9 cellular contexts compared by ENCODE assay signal in the genomic region with DNA sequence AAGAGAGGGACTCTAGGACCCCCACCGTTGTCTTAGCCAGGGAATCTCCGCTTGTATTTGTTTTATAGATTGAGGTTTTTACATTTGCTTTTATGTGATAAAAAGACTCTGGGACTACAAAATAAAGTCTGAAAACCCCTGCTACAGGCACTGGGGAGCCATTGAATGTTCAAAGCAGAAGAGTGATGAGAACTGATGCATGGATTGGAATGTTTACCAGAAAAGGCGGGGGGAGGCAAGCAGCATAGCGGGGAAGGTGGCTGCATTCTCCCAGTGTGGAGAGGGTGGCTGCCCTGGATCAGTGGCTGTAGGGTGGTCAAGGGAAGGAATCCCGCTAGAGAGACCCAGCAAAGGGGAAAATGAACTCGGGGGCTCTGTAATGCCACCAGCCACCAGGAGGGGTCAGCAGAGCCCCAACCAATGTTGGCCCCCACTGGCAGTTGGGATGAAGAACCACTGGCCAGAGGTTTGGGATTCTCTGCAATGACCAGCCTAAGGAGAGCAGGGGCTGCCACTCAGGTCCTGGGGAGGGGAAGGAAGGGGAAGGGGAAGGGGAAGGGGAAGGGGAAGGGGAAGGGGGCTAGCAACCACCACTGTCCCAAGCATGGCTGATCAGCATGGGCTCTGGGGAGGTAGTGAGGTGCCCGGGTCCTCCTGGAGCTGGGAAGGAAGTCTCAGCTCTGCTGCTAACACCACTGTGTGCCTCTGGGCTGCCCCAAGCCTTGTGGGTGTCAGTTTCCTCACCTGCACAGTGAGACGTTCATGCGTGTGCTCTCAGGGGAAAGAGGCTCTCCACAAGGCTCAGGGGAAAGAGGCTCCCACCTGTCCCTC. TPM values are rescaled to one million over a fixed set of nuclear protein-coding genes. Genes with fewer than 3 reads are reported as not detected.
A peak's percentile ranks its signal among the peaks of the same experiment; 100 is the strongest.
DNase-seq lines count a peak whose midpoint lies in the region; ATAC-seq, FAIRE-seq and TF ChIP-seq lines count a peak whose summit lies in the region.
"Had no signal": no experiment of that assay in that cellular context is flagged by ENCODE, and none has a peak within 500 bp of the region (broad histone marks: within the 10 kb centered on the region; RNA-seq: fewer than 3 reads in every experiment).

No MANE protein-coding gene starts in this region.

- WGBS in A549 (ENCODE audit: missing lambda C conversion rate) = 33% methylated on average over 8 of the region's 9 CpGs

- H3K27ac ChIP-seq in A549 (peak overlapping the region in 1 of 2 experiments; percentile 91; a peak in 3 of 6 replicates), uterus (no peak overlapping the region)

- DNase-seq in A549 (ENCODE audit: low read depth in 1 of 2, low spot score in 1 of 2) (peak; percentile 30 to 74), GM12865 (ENCODE audit: low read depth) (peak; percentile 40), NT2/D1 (ENCODE audit: low read depth, low spot score) (peak; percentile 54), fibroblast of the aortic adventitia (ENCODE audit: low read depth) (peak; percentile 52), osteocyte (ENCODE audit: extremely low spot score, unreplicated experiment) (peak; percentile 91), uterus (peak; percentile 65 to 74)
- DNase-seq in activated T-cell treated with anti-CD3 and anti-CD28 coated beads, Interleukin-2, amount 50 U/mL, for 48 hours = peak; percentile 79 to 81

- H3K27me3 ChIP-seq in NT2/D1 (ENCODE audit: insufficient read depth, insufficient read length) = no peaks in the 10 kb centered on the region
- no peaks in the 10 kb centered on the region for H3K27me3 ChIP-seq in uterus

- no peaks in the 10 kb centered on the region for H3K9me3 Mint-ChIP-seq in osteocyte (ENCODE audit: unreplicated experiment)

- H3K27ac Mint-ChIP-seq in osteocyte (ENCODE audit: unreplicated experiment) = no peak overlapping the region

- peaks cover 29% of the 10 kb centered on the region for H3K4me1 Mint-ChIP-seq in osteocyte (ENCODE audit: unreplicated experiment)

- peak; percentile 49 to 66; a peak in 5 of 6 replicates for ATAC-seq in A549
- ATAC-seq in HG02571 (IDR thresholded peaks at IDR 0.05; ENCODE audit: unreplicated experiment) = no peak

- TF ChIP-seq CTCF in A549 (IDR thresholded peaks at IDR 0.05) (peak; percentile 76), GM12865 (IDR thresholded peaks at IDR 0.05; ENCODE audit: insufficient read depth, low read depth, low read length, missing control alignments) (peak; percentile 95), fibroblast of the aortic adventitia (IDR thresholded peaks at IDR 0.05; ENCODE audit: insufficient read depth, low read length) (peak; percentile 91), osteocyte (IDR thresholded peaks at IDR 0.05) (peak; percentile 82), uterus (IDR thresholded peaks at IDR 0.05) (peak; percentile 87 to 99 (median 97))

- CTCF ChIA-PET in A549 (lab: Yijun Ruan, JAX) = interaction anchor here (0.6 to 11.2 kb wide), 34 partner anchors 9 to 399 kb away, joined by 3 to 183 read pairs (median 5); a partner anchor contains a TSS

- H3K4me3 ChIP-seq in A549 = no peak overlapping the region
- H3K4me3 ChIP-seq in GM12865 (ENCODE audit: low read depth, low read length) = no peak overlapping the region
- no peak overlapping the region for H3K4me3 ChIP-seq in NT2/D1 (ENCODE audit: insufficient read length, low read depth)
- H3K4me3 ChIP-seq in fibroblast of the aortic adventitia (ENCODE audit: low read depth, low read length) = no peak overlapping the region
- no peak overlapping the region for H3K4me3 ChIP-seq in uterus
- H3K4me3 ChIP-seq: HAP-1 had no signal

- no peak for TF ChIP-seq EP300 in A549 (IDR thresholded peaks at IDR 0.05)

- H3K27me3 Mint-ChIP-seq in osteocyte (ENCODE audit: unreplicated experiment) = no peaks in the 10 kb centered on the region

- H3K36me3 Mint-ChIP-seq in osteocyte (ENCODE audit: unreplicated experiment) = no peaks in the 10 kb centered on the region

- H3K9ac ChIP-seq in NT2/D1 (ENCODE audit: insufficient read length, low read depth) = no peak overlapping the region

- FAIRE-seq in A549 (lab: Jason Lieb, UNC) = no peak

- no peak overlapping the region for H3K4me2 ChIP-seq in A549

- H3K4me1 ChIP-seq in A549 (peaks cover 33% of the 10 kb centered on the region), NT2/D1 (ENCODE audit: insufficient read depth, insufficient read length) (peaks cover 30% of the 10 kb centered on the region), uterus (peaks cover 0 to 1% of the 10 kb centered on the region in 2 donors)
- H3K4me1 ChIP-seq: HAP-1 had no signal

- H3K9me3 ChIP-seq in A549 (no peaks in the 10 kb centered on the region), NT2/D1 (ENCODE audit: insufficient read depth, low read length) (no peaks in the 10 kb centered on the region), uterus (no peaks in the 10 kb centered on the region)
- H3K9me3 ChIP-seq: HAP-1 had no signal

- H3K36me3 ChIP-seq in NT2/D1 (ENCODE audit: insufficient read depth, insufficient read length, low read length) (no peaks in the 10 kb centered on the region), uterus (no peaks in the 10 kb centered on the region)
- H3K36me3 ChIP-seq: HAP-1 had no signal

- POLR2A ChIA-PET in A549 (lab: Yijun Ruan, JAX) = interaction anchor here (1.0 to 4.4 kb wide), 3 partner anchors 37 to 81 kb away, joined by 3 to 25 read pairs (median 4); no protein-coding TSS in a partner anchor

- TF ChIP-seq RAD21 in A549 (conservative IDR thresholded peaks at IDR 0.05 in 1 of 2, IDR thresholded peaks at IDR 0.05 in 1 of 2) = peak; percentile 95 to 96

- no peak overlapping the region for H3K4me3 Mint-ChIP-seq in osteocyte (ENCODE audit: unreplicated experiment)

- intact Hi-C loops in uterus (cut with DNase I; ENCODE audit: low total_unique reads) = loop anchor here (2.0 kb wide), 1 partner anchor 49 kb away; no protein-coding TSS in a partner anchor

- TF ChIP-seq POLR2A in A549 (IDR thresholded peaks at IDR 0.05; ENCODE audit: low read length) (no peak), uterus (IDR thresholded peaks at IDR 0.05) (no peak)

TF ChIP-seq in A549, 52 proteins besides CTCF, POLR2A, EP300 and RAD21:
- no peak for TF ChIP-seq HOXB5 (CRISPR knock-in tag; IDR thresholded peaks at IDR 0.05)
- TF ChIP-seq, protein P1, sequence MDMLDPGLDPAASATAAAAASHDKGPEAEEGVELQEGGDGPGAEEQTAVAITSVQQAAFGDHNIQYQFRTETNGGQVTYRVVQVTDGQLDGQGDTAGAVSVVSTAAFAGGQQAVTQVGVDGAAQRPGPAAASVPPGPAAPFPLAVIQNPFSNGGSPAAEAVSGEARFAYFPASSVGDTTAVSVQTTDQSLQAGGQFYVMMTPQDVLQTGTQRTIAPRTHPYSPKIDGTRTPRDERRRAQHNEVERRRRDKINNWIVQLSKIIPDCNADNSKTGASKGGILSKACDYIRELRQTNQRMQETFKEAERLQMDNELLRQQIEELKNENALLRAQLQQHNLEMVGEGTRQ (IDR thresholded peaks at IDR 0.05) = no peak
- no peak for TF ChIP-seq ZNF302 (CRISPR knock-in tag; IDR thresholded peaks at IDR 0.05)
- TF ChIP-seq, protein P2, sequence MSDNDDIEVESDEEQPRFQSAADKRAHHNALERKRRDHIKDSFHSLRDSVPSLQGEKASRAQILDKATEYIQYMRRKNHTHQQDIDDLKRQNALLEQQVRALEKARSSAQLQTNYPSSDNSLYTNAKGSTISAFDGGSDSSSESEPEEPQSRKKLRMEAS (IDR thresholded peaks at IDR 0.05) = no peak
- TF ChIP-seq EHMT2 (IDR thresholded peaks at IDR 0.05; ENCODE audit: low read depth) = no peak
- no peak for TF ChIP-seq ZC3H11A (IDR thresholded peaks at IDR 0.05)
- TF ChIP-seq SMC3 (IDR thresholded peaks at IDR 0.05) = peak; percentile 96
- no peak for TF ChIP-seq BHLHE40 (IDR thresholded peaks at IDR 0.05; ENCODE audit: low read depth, low read length)

RNA-seq across cellular contexts. Expression of a gene that starts 19.2 kb away (rescaled TPM):
- polyA plus RNA-seq in A549 (2011; rRNA removed) (47.6 and 62.9 TPM in 2 replicates), A549 (2017; fragmentation: RNase III; extraction: RNeasy Plus Mini Kit Qiagen cat#74134 plus additional on column Dnase treatment) (37.3 to 38.5 TPM (median 38.3 TPM) in 3 replicates)
- polyA plus RNA-seq in A549 (2012; cell fraction: cytosol; rRNA removed) = 50.9 and 68.0 TPM in 2 replicates
- 62.3 and 63.1 TPM in 2 replicates for polyA plus RNA-seq in A549 (2012; cell fraction: nucleus; rRNA removed)
- 78.5 and 82.1 TPM in 2 replicates for polyA minus RNA-seq in A549 (2011; rRNA and poly(A)+ RNA removed)
- total RNA-seq in fibroblast of the aortic adventitia (ENCODE audit: low replicate concordance) (33.3 and 59.8 TPM in 2 replicates), osteocyte (53.4 and 57.0 TPM in 2 replicates), uterus (10 to 100 TPM; 48.4 to 72.1 (median 61.9) TPM)

RNA-seq across cellular contexts. Expression of a gene that starts 40.0 kb away (rescaled TPM):
- polyA plus RNA-seq in A549 (2011; rRNA removed) = 1.4 and 1.5 TPM in 2 replicates
- 2.4 and 3.5 TPM in 2 replicates for polyA plus RNA-seq in A549 (2012; cell fraction: cytosol; rRNA removed)
- 15.3 and 19.1 TPM in 2 replicates for polyA plus RNA-seq in A549 (2012; cell fraction: nucleus; rRNA removed)
- polyA plus RNA-seq in A549 (2017; fragmentation: RNase III; extraction: RNeasy Plus Mini Kit Qiagen cat#74134 plus additional on column Dnase treatment) = 8.1 to 11.1 TPM (median 10.4 TPM) in 3 replicates
- 0.95 and 1.4 TPM in 2 replicates for polyA minus RNA-seq in A549 (2011; rRNA and poly(A)+ RNA removed)
- 101 and 133 TPM in 2 replicates for total RNA-seq in fibroblast of the aortic adventitia (ENCODE audit: low replicate concordance)
- total RNA-seq in osteocyte = 89.2 and 90.7 TPM in 2 replicates
- total RNA-seq in uterus = 100 to 1,000 TPM in 3 of 4 donors, 10 to 100 TPM in 1; 76.5 to 292 (median 177) TPM

RNA-seq across cellular contexts. Expression of a gene that starts 46.3 kb away (rescaled TPM):
- not detected in 2 replicates for polyA plus RNA-seq in A549 (2011; rRNA removed)
- not detected in 2 replicates for polyA plus RNA-seq in A549 (2012; cell fraction: cytosol; rRNA removed)
- polyA plus RNA-seq in A549 (2012; cell fraction: nucleus; rRNA removed) = 0.04 and 0.07 TPM in 2 replicates
- polyA plus RNA-seq in A549 (2017; fragmentation: RNase III; extraction: RNeasy Plus Mini Kit Qiagen cat#74134 plus additional on column Dnase treatment) = not detected in 3 replicates
- not detected in 2 replicates for polyA minus RNA-seq in A549 (2011; rRNA and poly(A)+ RNA removed)
- 0.18 TPM in 1 of 2 replicates, not detected in the other for total RNA-seq in fibroblast of the aortic adventitia (ENCODE audit: low replicate concordance)
- total RNA-seq in osteocyte = 0.50 and 0.73 TPM in 2 replicates
- not detected for total RNA-seq in uterus

Comparison
In these comparisons a context has a peak if more than half of its experiments do, and no peak if none do; other contexts are left out.
1. DNase-seq: peak in every context shown above with its lines; median percentile 91 in osteocyte; 80 in activated T-cell treated with anti-CD3 and anti-CD28 coated beads, Interleukin-2, amount 50 U/mL, for 48 hours; 70 in uterus; 54 in NT2/D1; 52 in A549; 52 in fibroblast of the aortic adventitia; 40 in GM12865.